16 cellular contexts compared by ENCODE assay signal in the genomic region with DNA sequence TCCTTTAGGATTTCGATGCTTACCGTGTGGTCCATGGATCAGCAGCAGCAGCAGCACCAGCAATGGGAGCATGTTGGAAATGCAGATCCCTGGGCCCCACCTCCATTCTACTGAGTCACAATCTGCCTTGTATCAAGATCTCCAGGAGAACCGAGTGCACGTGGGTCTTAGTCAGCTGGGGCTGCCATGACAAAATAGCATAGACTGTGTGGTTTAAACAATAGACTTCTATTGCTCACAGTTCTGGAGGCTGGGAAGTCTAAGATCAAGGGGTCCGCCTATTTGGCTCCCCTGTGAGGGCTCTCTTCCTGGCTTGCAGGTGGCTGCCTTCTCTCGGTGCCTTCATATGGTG. TPM values are rescaled to one million over a fixed set of nuclear protein-coding genes. Genes with fewer than 3 reads are reported as not detected.
"Had no signal": no experiment of that assay in that cellular context is flagged by ENCODE, and none has a peak within 500 bp of the region (broad histone marks: within the 10 kb centered on the region; RNA-seq: fewer than 3 reads in every experiment).

No MANE protein-coding gene starts in this region.

- H3K4me3 ChIP-seq: body of pancreas, heart right ventricle, testis had no signal

- H3K27me3 ChIP-seq: body of pancreas, testis had no signal

- H3K4me1 ChIP-seq: body of pancreas, heart right ventricle, testis had no signal

- ATAC-seq: body of pancreas, heart right ventricle had no signal

- H3K27ac ChIP-seq: body of pancreas, heart right ventricle, testis, VCaP had no signal

- H3K36me3 ChIP-seq: heart right ventricle had no signal

- DNase-seq: activated CD4-positive, alpha-beta T cell treated with anti-CD3 and anti-CD28 coated beads for 48 hours; amniotic stem cell; body of pancreas; cerebellar nuclear complex; heart right ventricle; kidney; stimulated activated CD4-positive, alpha-beta T cell treated with anti-CD3 and anti-CD28 coated beads, Interleukin-4, amount 100 ng/mL, for 1 hour; stimulated activated CD8-positive, alpha-beta memory T cell treated with anti-CD3 and anti-CD28 coated beads, Interleukin-4, amount 100 ng/mL, for 48 hours; T1000; testis had no signal

- H3K9me3 ChIP-seq: body of pancreas, heart right ventricle, testis had no signal

RNA-seq across cellular contexts. Expression of gene PROP1, which starts 1.3 kb away (rescaled TPM):
- total RNA-seq: body of pancreas, frontal cortex, heart right ventricle, kidney, liver, neural crest cell, osteocyte, testis, ureter had no signal
